23 cellular contexts compared by ENCODE assay signal in genomic region chr5:60323596-60323995, GRCh38.
DNase-seq lines count a peak whose midpoint lies in the region; ATAC-seq, FAIRE-seq and TF ChIP-seq lines count a peak whose summit lies in the region.
"Had no signal": no experiment of that assay in that cellular context is flagged by ENCODE, and none has a peak within 500 bp of the region (broad histone marks: within the 10 kb centered on the region; RNA-seq: fewer than 3 reads in every experiment).

No MANE protein-coding gene starts in this region.

- POLR2A ChIA-PET in WTC11 (lab: Charles Lee) = no interaction called here
- POLR2A ChIA-PET in CD4-positive, alpha-beta T cell (lab: Charles Lee) = no interaction called here
- POLR2A ChIA-PET in SK-N-SH (lab: Yijun Ruan, JAX) = no interaction called here

- H3K27ac ChIP-seq in neural progenitor cell (peak overlapping the region; percentile 90), SK-N-SH (ENCODE audit: low read depth in 2 of 2, low read length in 1 of 2) (no peak overlapping the region)
- no peak overlapping the region for H3K27ac ChIP-seq in CD4-positive, alpha-beta T cell (ENCODE audit: low read depth, low read length)
- H3K27ac ChIP-seq: SJSA1 had no signal

- 81% methylated on average over 3 of the region's 3 CpGs for WGBS in SK-N-SH (ENCODE audit: low lambda C conversion rate)

- H3K4me1 ChIP-seq in neural progenitor cell = peaks cover 24% of the 10 kb centered on the region
- no peaks in the 10 kb centered on the region for H3K4me1 ChIP-seq in SK-N-SH (ENCODE audit: control insufficient read depth in 1 of 2, insufficient read depth in 2 of 2, low read depth in 1 of 2, low read length in 1 of 2)
- H3K4me1 ChIP-seq: SJSA1 had no signal

- H3K9me3 ChIP-seq in neural progenitor cell (ENCODE audit: low read depth) = peaks cover 6% of the 10 kb centered on the region
- H3K9me3 ChIP-seq in CD4-positive, alpha-beta T cell (ENCODE audit: control insufficient read depth, low read length) = no peaks in the 10 kb centered on the region
- no peaks in the 10 kb centered on the region for H3K9me3 ChIP-seq in SK-N-SH
- H3K9me3 ChIP-seq: MG63, SJSA1 had no signal

- H4K20me1 ChIP-seq in neural progenitor cell (ENCODE audit: low read depth) (no peaks in the 10 kb centered on the region), SK-N-SH (ENCODE audit: insufficient read depth) (no peaks in the 10 kb centered on the region)

- H3K36me3 Mint-ChIP-seq in WTC11 (peaks cover 34% of the 10 kb centered on the region), neural progenitor cell (peaks cover 4% of the 10 kb centered on the region)
- H3K36me3 Mint-ChIP-seq in CD4-positive, alpha-beta T cell (ENCODE audit: low read depth) = no peaks in the 10 kb centered on the region
- H3K36me3 Mint-ChIP-seq: CD8-positive, alpha-beta memory T cell had no signal

- H3K9me2 ChIP-seq in SK-N-SH = no peaks in the 10 kb centered on the region

- no peak overlapping the region for H3K27ac Mint-ChIP-seq in WTC11
- H3K27ac Mint-ChIP-seq in neural progenitor cell = no peak overlapping the region
- no peak overlapping the region for H3K27ac Mint-ChIP-seq in CD4-positive, alpha-beta T cell
- H3K27ac Mint-ChIP-seq: CD8-positive, alpha-beta memory T cell; HFFc6 had no signal

- H3F3A ChIP-seq in neural progenitor cell (ENCODE audit: low read depth) = peaks cover 24% of the 10 kb centered on the region
- H3F3A ChIP-seq in SK-N-SH (replicated peaks; ENCODE audit: insufficient read depth) = no peaks in the 10 kb centered on the region

- H3K4me2 ChIP-seq in neural progenitor cell (peak overlapping the region; percentile 68), SK-N-SH (no peak overlapping the region)

- H3K79me2 ChIP-seq in neural progenitor cell (ENCODE audit: low read depth) (no peaks in the 10 kb centered on the region), SK-N-SH (ENCODE audit: insufficient read depth) (no peaks in the 10 kb centered on the region)

- H3K9ac ChIP-seq in neural progenitor cell = no peak overlapping the region
- no peak overlapping the region for H3K9ac ChIP-seq in SK-N-SH

- H3K36me3 ChIP-seq in neural progenitor cell = no peaks in the 10 kb centered on the region
- H3K36me3 ChIP-seq in SK-N-SH (replicated peaks in 1 of 2; ENCODE audit: control insufficient read depth in 1 of 2, insufficient read depth in 2 of 2, low read length in 1 of 2) = no peaks in the 10 kb centered on the region
- H3K36me3 ChIP-seq: MG63, SJSA1 had no signal

- H3K27me3 Mint-ChIP-seq in WTC11 (ENCODE audit: low read depth) (peaks cover 4% of the 10 kb centered on the region; the same call in 1 of the 2 replicates), neural progenitor cell (ENCODE audit: insufficient read depth, low read depth) (no peaks in the 10 kb centered on the region)
- H3K27me3 Mint-ChIP-seq in CD4-positive, alpha-beta T cell = no peaks in the 10 kb centered on the region
- H3K27me3 Mint-ChIP-seq: CD8-positive, alpha-beta memory T cell had no signal

- no peak for TF ChIP-seq EP300 in SK-N-SH (IDR thresholded peaks at IDR 0.05; ENCODE audit: borderline replicate concordance in 1 of 2, low read depth in 1 of 2, low read length in 1 of 2)

- DNase-seq in ELF-1 (ENCODE audit: low read depth, low spot score) (peak; percentile 6), WTC11 (ENCODE audit: low spot score) (peak; percentile 30), iPS DF 4.7 (ENCODE audit: extremely low read depth, low spot score) (peak; percentile 7), neural progenitor cell (ENCODE audit: low spot score) (peak; percentile 81), KG1 (lab: John Stamatoyannopoulos, UW) (no peak), frontal cortex (ENCODE audit: low spot score in 2 of 2) (no peak), SK-N-SH (no peak)
- DNase-seq in CD4-positive, alpha-beta T cell = no peak
- DNase-seq: 8988T; AML-193; C1 segment of cervical spinal cord; CD8-positive, alpha-beta memory T cell; HFFc6; MG63; NCI-H1417; NCI-H1694 treated with DMSO at 0.1 percent for 48 hours; NCI-H2081 treated with DMSO at 0.1 percent for 48 hours; NCI-H2171 treated with DMSO at 0.1 percent for 48 hours; NCI-H526 had no signal

- peak overlapping the region; percentile 21 for H3K4me3 ChIP-seq in neural progenitor cell
- no peak overlapping the region for H3K4me3 ChIP-seq in SK-N-SH (ENCODE audit: low read depth in 2 of 2, low read length in 1 of 2)
- H3K4me3 ChIP-seq: MG63, SJSA1 had no signal

- no peak overlapping the region for H2AFZ ChIP-seq in neural progenitor cell (replicated peaks)
- no peak overlapping the region for H2AFZ ChIP-seq in SK-N-SH (ENCODE audit: low read depth)

- TF ChIP-seq RAD21 in SK-N-SH (IDR thresholded peaks at IDR 0.05; ENCODE audit: low read length) = no peak

- peak; percentile 98 for ATAC-seq in WTC11
- ATAC-seq in CD4-positive, alpha-beta T cell (ENCODE audit: poor library complexity) = no peak
- ATAC-seq: Right ventricle myocardium inferior had no signal

- FAIRE-seq in frontal cortex (lab: Jason Lieb, UNC) = no peak
- FAIRE-seq: D721Med, H54 had no signal

- H3K4me1 Mint-ChIP-seq in WTC11 (peaks cover 20% of the 10 kb centered on the region), neural progenitor cell (peaks cover 2% of the 10 kb centered on the region)
- no peaks in the 10 kb centered on the region for H3K4me1 Mint-ChIP-seq in CD4-positive, alpha-beta T cell (ENCODE audit: low read depth)
- H3K4me1 Mint-ChIP-seq: CD8-positive, alpha-beta memory T cell had no signal

- no peak overlapping the region for H3K4me3 Mint-ChIP-seq in WTC11
- H3K4me3 Mint-ChIP-seq in neural progenitor cell = no peak overlapping the region
- no peak overlapping the region for H3K4me3 Mint-ChIP-seq in CD4-positive, alpha-beta T cell
- H3K4me3 Mint-ChIP-seq: CD8-positive, alpha-beta memory T cell; HFFc6 had no signal

- intact Hi-C loops in CD4-positive, alpha-beta T cell (cut with DNase I, micrococcal nuclease) = no loop called here

- H3K9me3 Mint-ChIP-seq in WTC11 = peaks cover 54% of the 10 kb centered on the region
- peaks cover 10% of the 10 kb centered on the region for H3K9me3 Mint-ChIP-seq in neural progenitor cell
- peaks cover 15% of the 10 kb centered on the region for H3K9me3 Mint-ChIP-seq in CD4-positive, alpha-beta T cell

- TF ChIP-seq CTCF in WTC11 (IDR thresholded peaks at IDR 0.05) (no peak), neural progenitor cell (IDR thresholded peaks at IDR 0.05) (no peak), SK-N-SH (IDR thresholded peaks at IDR 0.05) (no peak)
- no peak for TF ChIP-seq CTCF in CD4-positive, alpha-beta T cell (IDR thresholded peaks at IDR 0.05)

- CTCF ChIA-PET in WTC11 (lab: Charles Lee) = interaction anchor here (1.1 kb wide), 1 partner anchor 37 kb away, joined by 3 read pairs; no protein-coding TSS in a partner anchor
- CTCF ChIA-PET in CD4-positive, alpha-beta T cell (lab: Charles Lee) = no interaction called here
- CTCF ChIA-PET in SK-N-SH (lab: Yijun Ruan, JAX) = no interaction called here

- H3K27me3 ChIP-seq in neural progenitor cell = no peaks in the 10 kb centered on the region
- H3K27me3 ChIP-seq in CD4-positive, alpha-beta T cell (ENCODE audit: control insufficient read depth, insufficient read depth, low read length) = no peaks in the 10 kb centered on the region
- H3K27me3 ChIP-seq in SK-N-SH (ENCODE audit: insufficient read depth) = no peaks in the 10 kb centered on the region
- H3K27me3 ChIP-seq: MG63, SJSA1 had no signal

TF ChIP-seq in WTC11, 78 proteins besides CTCF, POLR2A, EP300 and RAD21 (continues in another document):
- no peak for TF ChIP-seq FOXJ3 (CRISPR knock-in tag; IDR thresholded peaks at IDR 0.05; ENCODE audit: borderline replicate concordance)

TF ChIP-seq in SK-N-SH, 30 proteins besides CTCF, POLR2A, EP300 and RAD21:
- TF ChIP-seq PBX3 (IDR thresholded peaks at IDR 0.05) (no peak), REST (IDR thresholded peaks at IDR 0.05; ENCODE audit: low read depth, low read length) (no peak)
TF ChIP-seq in SK-N-SH: peak in this region for 0.

Comparison
In these comparisons a context has a peak if more than half of its experiments do, and no peak if none do; other contexts are left out.
1. DNase-seq: peak in ELF-1 (single experiment), WTC11 (single experiment), iPS DF 4.7 (single experiment) and neural progenitor cell (single experiment); none in CD4-positive, alpha-beta T cell (0 of 10), KG1 (single experiment), frontal cortex (0 of 2) and SK-N-SH (single experiment).